Comparison of ENCODE assay signal across 11 cellular contexts in genomic region chr1:206769331-206769731, GRCh38. TPM values are rescaled to one million over a fixed set of nuclear protein-coding genes. Genes with fewer than 3 reads are reported as not detected.
DNase-seq lines count a peak whose midpoint lies in the region; ATAC-seq and TF ChIP-seq lines count a peak whose summit lies in the region.
"Had no signal": no experiment of that assay in that cellular context is flagged by ENCODE, and none has a peak within 500 bp of the region (broad histone marks: within the 10 kb centered on the region; RNA-seq: fewer than 3 reads in every experiment).

No MANE protein-coding gene starts in this region.

- no peak for TF ChIP-seq CTCF in GM13977 (IDR thresholded peaks at IDR 0.05; ENCODE audit: extremely low read depth, insufficient read depth, missing control alignments)
- TF ChIP-seq CTCF in KMS-11 (conservative IDR thresholded peaks at IDR 0.05; ENCODE audit: low read depth, low read length), result no peak
- TF ChIP-seq CTCF in gastroesophageal sphincter (IDR thresholded peaks at IDR 0.05), result no peak

- H3K9me3 ChIP-seq in gastroesophageal sphincter, result peaks cover 0 to 1% (median 0%) of the 10 kb centered on the region in 3 donors

- H3K4me1 Mint-ChIP-seq in immature natural killer cell, result peaks cover 67 to 77% of the 10 kb centered on the region in 2 donors

- no peaks in the 10 kb centered on the region for H3K79me2 ChIP-seq in KMS-11 (ENCODE audit: insufficient read depth, low read depth)
- H3K79me2 ChIP-seq: parathyroid adenoma had no signal

- no peak for TF ChIP-seq EP300 in gastroesophageal sphincter (IDR thresholded peaks at IDR 0.05)

- in situ Hi-C loops in GM13977 (cut with MboI; ENCODE audit: low pct_unique_long_range_greater_than_20kb, low sequenced_read_pairs, unreplicated experiment), result no loop called here

- 86% methylated on average over 6 of the region's 6 CpGs; no CpG with 5 or more reads in 1 of the 2 donors for WGBS in gastroesophageal sphincter (ENCODE audit: low coverage in 1 of 2), 2 donors

- H3K4me3 ChIP-seq in KMS-11 (IDR thresholded peaks at IDR 0.05; ENCODE audit: insufficient read depth, low read depth, low read length) (no peak overlapping the region), gastroesophageal sphincter (no peak overlapping the region)

- H4K20me1 ChIP-seq in KMS-11 (ENCODE audit: insufficient read depth), result no peaks in the 10 kb centered on the region

- no peak for TF ChIP-seq POLR2A in gastroesophageal sphincter (IDR thresholded peaks at IDR 0.05)

- peak; percentile 63 for ATAC-seq in GM21526 (IDR thresholded peaks at IDR 0.05; ENCODE audit: low FRiP score, unreplicated experiment)
- ATAC-seq in gastroesophageal sphincter, result no peak
- ATAC-seq: HCT116 had no signal

- peak overlapping the region; percentile 25; the same call in 1 of the 2 replicates for H3K9ac ChIP-seq in KMS-11
- H3K9ac ChIP-seq: parathyroid adenoma had no signal

- H3K27me3 ChIP-seq in KMS-11 (ENCODE audit: insufficient read depth, low read depth), result no peaks in the 10 kb centered on the region
- H3K27me3 ChIP-seq in gastroesophageal sphincter, result peaks cover 14% of the 10 kb centered on the region

- H3K4me2 ChIP-seq in KMS-11, result peak overlapping the region; percentile 72

- peak; percentile 71 for DNase-seq in GM13977 (ENCODE audit: low spot score)
- DNase-seq in immature natural killer cell, result peak; percentile 70 to 78 (median 70)
- DNase-seq in substantia nigra (lab: John Stamatoyannopoulos, UW), result no peak
- DNase-seq in COLO668 (lab: John Stamatoyannopoulos, UW; ENCODE audit: unreplicated experiment), result no peak
- DNase-seq in cardiac septum (ENCODE audit: low spot score), result no peak

- H3K36me3 ChIP-seq in KMS-11 (ENCODE audit: insufficient read depth), result no peaks in the 10 kb centered on the region
- no peaks in the 10 kb centered on the region for H3K36me3 ChIP-seq in gastroesophageal sphincter

- H3K27ac ChIP-seq in KMS-11 (peak overlapping the region; percentile 75), substantia nigra (ENCODE audit: low read depth, low read length, poor library complexity, severe bottlenecking) (no peak overlapping the region), gastroesophageal sphincter (no peak overlapping the region)
- H3K27ac ChIP-seq: parathyroid adenoma had no signal

- peak overlapping the region; percentile 28 to 90 (median 80) for H3K27ac Mint-ChIP-seq in immature natural killer cell

- H3K27me3 Mint-ChIP-seq in immature natural killer cell (ENCODE audit: low read depth in 3 of 3), result peaks cover 5 to 11% (median 8%) of the 10 kb centered on the region in 3 donors

- peaks cover 95% of the 10 kb centered on the region for H3K4me1 ChIP-seq in KMS-11 (ENCODE audit: low read depth, poor library complexity, severe bottlenecking)
- no peaks in the 10 kb centered on the region for H3K4me1 ChIP-seq in gastroesophageal sphincter
- H3K4me1 ChIP-seq: parathyroid adenoma had no signal

- H3K36me3 Mint-ChIP-seq in immature natural killer cell, result no peaks in the 10 kb centered on the region
- H3K36me3 Mint-ChIP-seq: brain had no signal

- peak overlapping the region; percentile 66 to 82 (median 70) for H3K4me3 Mint-ChIP-seq in immature natural killer cell
- H3K4me3 Mint-ChIP-seq: brain had no signal

- intact Hi-C loops in cardiac septum (cut with DNase I), result no loop called here

- H3K9me3 Mint-ChIP-seq in immature natural killer cell, result no peaks in the 10 kb centered on the region

- H2AFZ ChIP-seq in KMS-11 (ENCODE audit: low read depth), result 0 out of 2 replicates have a peak overlapping the region, but pooled peaks have one; percentile 2
- H2AFZ ChIP-seq: parathyroid adenoma had no signal

RNA-seq across cellular contexts. Expression of gene IL19, which starts 1.2 kb away (rescaled TPM):
- not detected for polyA plus RNA-seq in immature natural killer cell
- total RNA-seq in cardiac septum (not detected), gastroesophageal sphincter (under 1 TPM in 1 of 4 donors, not detected in 3; 0.27 TPM)

RNA-seq across cellular contexts. Expression of gene IL10, which starts 3.0 kb away (rescaled TPM):
- polyA plus RNA-seq in immature natural killer cell, result under 1 TPM in 1 of 3 donors, not detected in 2; 0.43 TPM
- total RNA-seq in cardiac septum, result 0.43 TPM
- total RNA-seq in gastroesophageal sphincter, result 1 to 10 TPM in 3 of 4 donors, under 1 TPM in 1; 0.45 to 9.3 (median 2.3) TPM

Comparison
In these comparisons a context has a peak if more than half of its experiments do, and no peak if none do; other contexts are left out.
1. DNase-seq: peak in GM13977 (single experiment) and immature natural killer cell (3 of 3); none in substantia nigra (0 of 49), COLO668 (single experiment) and cardiac septum (single experiment).